ENCODE assay signal across 9 cellular contexts in the genomic region with DNA sequence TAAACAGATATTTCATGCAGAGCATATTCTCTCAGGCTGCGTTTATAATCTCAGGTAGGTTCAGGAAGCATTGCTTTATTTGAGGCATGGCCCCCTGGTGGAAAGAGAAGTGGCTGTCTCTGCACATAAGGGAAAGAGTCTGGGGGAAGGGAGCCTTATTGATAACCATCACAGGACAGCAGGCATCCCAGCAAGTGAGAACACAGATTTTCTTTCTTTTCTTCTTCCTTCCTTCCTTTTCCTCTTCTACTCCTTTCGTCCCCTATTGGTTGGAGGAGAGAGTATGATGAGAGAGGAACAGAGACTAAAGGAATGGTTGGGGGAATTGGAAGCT. TPM values are rescaled to one million over a fixed set of nuclear protein-coding genes. Genes with fewer than 3 reads are reported as not detected.
DNase-seq lines count a peak whose midpoint lies in the region; ATAC-seq and TF ChIP-seq lines count a peak whose summit lies in the region.
"Had no signal": no experiment of that assay in that cellular context is flagged by ENCODE, and none has a peak within 500 bp of the region (broad histone marks: within the 10 kb centered on the region; RNA-seq: fewer than 3 reads in every experiment).

No MANE protein-coding gene starts in this region.

- peaks cover 24% of the 10 kb centered on the region for H3K36me3 Mint-ChIP-seq in activated CD4-positive, alpha-beta T cell treated with anti-CD3 and anti-CD28 coated beads, Interleukin-2, amount 10 ng/mL, durations not matched to agents 7 days and 5 days (ENCODE audit: low read depth)

- H3K27ac Mint-ChIP-seq in activated CD4-positive, alpha-beta T cell treated with anti-CD3 and anti-CD28 coated beads, Interleukin-2, amount 10 ng/mL, durations not matched to agents 7 days and 5 days: no peak overlapping the region

- peak; percentile 43 for TF ChIP-seq CTCF in liver (IDR thresholded peaks at IDR 0.05; ENCODE audit: low read depth, low read length, missing input control)

- POLR2A ChIA-PET in activated CD4-positive, alpha-beta T cell treated with anti-CD3 and anti-CD28 coated beads, Interleukin-2, amount 10 ng/mL, durations not matched to agents 7 days and 5 days (lab: Charles Lee): no interaction called here

- 56% methylated on average over 2 of the region's 2 CpGs for WGBS in liver

- H3K9me3 ChIP-seq in liver (ENCODE audit: control insufficient read depth in 4 of 4, low read length in 3 of 4): no peaks in the 10 kb centered on the region

- peaks cover 16% of the 10 kb centered on the region for H3K4me1 Mint-ChIP-seq in activated CD4-positive, alpha-beta T cell treated with anti-CD3 and anti-CD28 coated beads, Interleukin-2, amount 10 ng/mL, durations not matched to agents 7 days and 5 days

- no peaks in the 10 kb centered on the region for H3K27me3 ChIP-seq in liver (ENCODE audit: control insufficient read depth in 4 of 4, insufficient read depth in 4 of 4, low read length in 3 of 4)

- H3K27me3 Mint-ChIP-seq in activated CD4-positive, alpha-beta T cell treated with anti-CD3 and anti-CD28 coated beads, Interleukin-2, amount 10 ng/mL, durations not matched to agents 7 days and 5 days: no peaks in the 10 kb centered on the region
- H3K27me3 Mint-ChIP-seq: CD8-positive, alpha-beta memory T cell had no signal

- no peak overlapping the region for H3K4me3 ChIP-seq in liver (ENCODE audit: low read depth in 1 of 3, low read length in 3 of 3)

- DNase-seq in NCI-H2171 treated with DMSO at 0.1 percent for 48 hours (lab: John Stamatoyannopoulos, UW): peak; percentile 7
- DNase-seq in NCI-H2171 (lab: John Stamatoyannopoulos, UW): no peak
- peak; percentile 40 for DNase-seq in activated CD4-positive, alpha-beta T cell treated with anti-CD3 and anti-CD28 coated beads, Interleukin-2, amount 10 ng/mL, durations not matched to agents 7 days and 5 days
- DNase-seq in SHP77 treated with DMSO at 0.1 percent for 48 hours (lab: John Stamatoyannopoulos, UW): no peak

- H3K4me3 Mint-ChIP-seq in activated CD4-positive, alpha-beta T cell treated with anti-CD3 and anti-CD28 coated beads, Interleukin-2, amount 10 ng/mL, durations not matched to agents 7 days and 5 days: no peak overlapping the region
- H3K4me3 Mint-ChIP-seq: CD8-positive, alpha-beta memory T cell had no signal

- ATAC-seq in HG03175 (IDR thresholded peaks at IDR 0.05; ENCODE audit: unreplicated experiment) (peak; percentile 53), GM21717 (IDR thresholded peaks at IDR 0.05; ENCODE audit: unreplicated experiment) (no peak), GM18858 (IDR thresholded peaks at IDR 0.05; ENCODE audit: unreplicated experiment) (no peak)

- H3K9ac ChIP-seq in liver (ENCODE audit: low read depth in 1 of 2, low read length in 2 of 2): no peak overlapping the region

- no peak overlapping the region for H3K27ac ChIP-seq in liver (ENCODE audit: low read depth in 1 of 2, low read length in 2 of 2)

- H3K36me3 ChIP-seq in liver (ENCODE audit: control insufficient read depth in 4 of 4, insufficient read depth in 3 of 4, low read depth in 1 of 4, low read length in 3 of 4): peaks cover 0 to 4% (median under 1%) of the 10 kb centered on the region in 4 donors

- no peaks in the 10 kb centered on the region for H3K4me1 ChIP-seq in liver (ENCODE audit: control insufficient read depth in 4 of 4, insufficient read depth in 4 of 4, low read length in 3 of 4)

- TF ChIP-seq RAD21 in liver (IDR thresholded peaks at IDR 0.05): peak; percentile 53 to 82

- H3K9me3 Mint-ChIP-seq in activated CD4-positive, alpha-beta T cell treated with anti-CD3 and anti-CD28 coated beads, Interleukin-2, amount 10 ng/mL, durations not matched to agents 7 days and 5 days: no peaks in the 10 kb centered on the region
- H3K9me3 Mint-ChIP-seq: CD8-positive, alpha-beta memory T cell had no signal

- CTCF ChIA-PET in activated CD4-positive, alpha-beta T cell treated with anti-CD3 and anti-CD28 coated beads, Interleukin-2, amount 10 ng/mL, durations not matched to agents 7 days and 5 days (lab: Charles Lee): no interaction called here

TF ChIP-seq in liver, 16 proteins besides CTCF, POLR2A, EP300 and RAD21:
- no peak for TF ChIP-seq SP1 (IDR thresholded peaks at IDR 0.05)
- TF ChIP-seq YY1 (IDR thresholded peaks at IDR 0.05): no peak
- TF ChIP-seq FOXA2 (IDR thresholded peaks at IDR 0.05): no peak
- TF ChIP-seq FOXA1 (IDR thresholded peaks at IDR 0.05): no peak
- no peak for TF ChIP-seq HNF4G (IDR thresholded peaks at IDR 0.05)
- TF ChIP-seq, protein P1, sequence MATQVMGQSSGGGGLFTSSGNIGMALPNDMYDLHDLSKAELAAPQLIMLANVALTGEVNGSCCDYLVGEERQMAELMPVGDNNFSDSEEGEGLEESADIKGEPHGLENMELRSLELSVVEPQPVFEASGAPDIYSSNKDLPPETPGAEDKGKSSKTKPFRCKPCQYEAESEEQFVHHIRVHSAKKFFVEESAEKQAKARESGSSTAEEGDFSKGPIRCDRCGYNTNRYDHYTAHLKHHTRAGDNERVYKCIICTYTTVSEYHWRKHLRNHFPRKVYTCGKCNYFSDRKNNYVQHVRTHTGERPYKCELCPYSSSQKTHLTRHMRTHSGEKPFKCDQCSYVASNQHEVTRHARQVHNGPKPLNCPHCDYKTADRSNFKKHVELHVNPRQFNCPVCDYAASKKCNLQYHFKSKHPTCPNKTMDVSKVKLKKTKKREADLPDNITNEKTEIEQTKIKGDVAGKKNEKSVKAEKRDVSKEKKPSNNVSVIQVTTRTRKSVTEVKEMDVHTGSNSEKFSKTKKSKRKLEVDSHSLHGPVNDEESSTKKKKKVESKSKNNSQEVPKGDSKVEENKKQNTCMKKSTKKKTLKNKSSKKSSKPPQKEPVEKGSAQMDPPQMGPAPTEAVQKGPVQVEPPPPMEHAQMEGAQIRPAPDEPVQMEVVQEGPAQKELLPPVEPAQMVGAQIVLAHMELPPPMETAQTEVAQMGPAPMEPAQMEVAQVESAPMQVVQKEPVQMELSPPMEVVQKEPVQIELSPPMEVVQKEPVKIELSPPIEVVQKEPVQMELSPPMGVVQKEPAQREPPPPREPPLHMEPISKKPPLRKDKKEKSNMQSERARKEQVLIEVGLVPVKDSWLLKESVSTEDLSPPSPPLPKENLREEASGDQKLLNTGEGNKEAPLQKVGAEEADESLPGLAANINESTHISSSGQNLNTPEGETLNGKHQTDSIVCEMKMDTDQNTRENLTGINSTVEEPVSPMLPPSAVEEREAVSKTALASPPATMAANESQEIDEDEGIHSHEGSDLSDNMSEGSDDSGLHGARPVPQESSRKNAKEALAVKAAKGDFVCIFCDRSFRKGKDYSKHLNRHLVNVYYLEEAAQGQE (IDR thresholded peaks at IDR 0.05): no peak
- TF ChIP-seq EGR1 (IDR thresholded peaks at IDR 0.05; ENCODE audit: low read depth in 2 of 2): no peak
- TF ChIP-seq JUND (IDR thresholded peaks at IDR 0.05): no peak
- no peak for TF ChIP-seq HNF4A (conservative IDR thresholded peaks at IDR 0.05)
- TF ChIP-seq, protein P2, sequence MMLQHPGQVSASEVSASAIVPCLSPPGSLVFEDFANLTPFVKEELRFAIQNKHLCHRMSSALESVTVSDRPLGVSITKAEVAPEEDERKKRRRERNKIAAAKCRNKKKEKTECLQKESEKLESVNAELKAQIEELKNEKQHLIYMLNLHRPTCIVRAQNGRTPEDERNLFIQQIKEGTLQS (IDR thresholded peaks at IDR 0.05): no peak
TF ChIP-seq in liver: peak in this region for 0.

RNA-seq across cellular contexts. Expression of gene TSNAX, which starts 21.9 kb away (rescaled TPM):
- 10 to 100 TPM; 44.5 to 49.3 TPM for total RNA-seq in activated CD4-positive, alpha-beta T cell treated with anti-CD3 and anti-CD28 coated beads, Interleukin-2, amount 10 ng/mL, durations not matched to agents 7 days and 5 days
- total RNA-seq in liver: 10 to 100 TPM; 24.8 to 25.4 TPM
- polyA plus RNA-seq in liver: 10 to 100 TPM; 12.8 to 14.4 TPM

Comparison
In these comparisons a context has a peak if more than half of its experiments do, and no peak if none do; other contexts are left out.
1. DNase-seq: peak in NCI-H2171 treated with DMSO at 0.1 percent for 48 hours (single experiment) and activated CD4-positive, alpha-beta T cell treated with anti-CD3 and anti-CD28 coated beads, Interleukin-2, amount 10 ng/mL, durations not matched to agents 7 days and 5 days (single experiment); none in NCI-H2171 (single experiment) and SHP77 treated with DMSO at 0.1 percent for 48 hours (single experiment).